ENCODE assay signal across 9 cellular contexts in the genomic region with DNA sequence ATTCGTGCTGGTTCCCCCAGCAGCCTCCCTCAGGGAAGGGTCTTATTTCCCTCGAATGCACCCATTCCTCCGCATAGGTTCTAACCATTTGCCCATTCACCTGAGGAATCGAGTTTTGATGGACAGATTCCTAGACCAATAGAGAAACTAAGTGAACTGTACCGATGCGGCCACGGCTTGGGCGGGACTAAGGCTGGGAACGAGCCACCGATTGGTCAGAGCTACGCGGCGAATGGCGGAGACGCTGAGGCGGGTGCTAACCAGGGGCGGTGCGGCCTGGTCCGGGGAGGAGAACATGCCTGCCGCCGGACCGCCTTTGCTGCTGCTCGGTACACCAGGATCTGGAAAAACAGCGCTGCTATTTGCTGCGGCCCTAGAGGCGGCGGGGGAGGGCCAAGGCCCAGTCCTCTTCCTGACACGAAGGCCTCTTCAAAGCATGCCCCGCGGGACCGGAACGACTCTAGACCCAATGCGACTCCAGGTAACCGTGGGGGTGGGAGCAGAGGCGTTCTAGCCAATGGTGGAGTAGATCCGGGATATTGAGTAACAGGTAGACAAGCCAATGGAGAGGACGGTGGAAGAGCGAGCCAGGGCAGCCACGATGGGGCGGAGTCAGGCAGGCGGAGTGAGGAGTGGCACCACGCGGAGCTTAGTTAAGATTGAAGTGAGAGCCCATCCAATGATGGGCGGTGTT. TPM values are rescaled to one million over a fixed set of nuclear protein-coding genes. Genes with fewer than 3 reads are reported as not detected.
DNase-seq lines count a peak whose midpoint lies in the region; ATAC-seq lines count a peak whose summit lies in the region.
"Had no signal": no experiment of that assay in that cellular context is flagged by ENCODE, and none has a peak within 500 bp of the region (broad histone marks: within the 10 kb centered on the region; RNA-seq: fewer than 3 reads in every experiment).

A gene with protein sequence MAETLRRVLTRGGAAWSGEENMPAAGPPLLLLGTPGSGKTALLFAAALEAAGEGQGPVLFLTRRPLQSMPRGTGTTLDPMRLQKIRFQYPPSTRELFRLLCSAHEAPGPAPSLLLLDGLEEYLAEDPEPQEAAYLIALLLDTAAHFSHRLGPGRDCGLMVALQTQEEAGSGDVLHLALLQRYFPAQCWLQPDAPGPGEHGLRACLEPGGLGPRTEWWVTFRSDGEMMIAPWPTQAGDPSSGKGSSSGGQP (plus strand): TSS at position 218 of the 694 bp plus-strand sequence. CDS start 15 bp downstream, at position 233.

- ATAC-seq in GM19328 (IDR thresholded peaks at IDR 0.05; ENCODE audit: unreplicated experiment), result peak; percentile 82
- peak; percentile 76 for ATAC-seq in HG03460 (IDR thresholded peaks at IDR 0.05; ENCODE audit: unreplicated experiment)

- H3K4me3 Mint-ChIP-seq in activated CD4-positive, alpha-beta T cell treated with anti-CD3 and anti-CD28 coated beads, Interleukin-2, amount 10 ng/mL, durations not matched to agents 24 days and 14 days, result no peak within 1 kb of the TSS

- DNase-seq in NCI-H524 treated with DMSO at 0.1 percent for 48 hours (lab: John Stamatoyannopoulos, UW) (peak; percentile 100), dedifferentiated amniotic fluid mesenchymal stem cell (ENCODE audit: extremely low spot score) (peak; percentile 99), left kidney (ENCODE audit: low read depth, low spot score) (peak; percentile 100)
- peak; percentile 99 for DNase-seq in activated CD4-positive, alpha-beta T cell treated with anti-CD3 and anti-CD28 coated beads, Interleukin-2, amount 10 ng/mL, durations not matched to agents 24 days and 14 days
- DNase-seq in stimulated activated CD4-positive, alpha-beta T cell treated with anti-CD3 and anti-CD28 coated beads, Interleukin-1b, Interleukin-23, amount 100 ng/mL, for 48 hours, result peak; percentile 97

- H3K4me2 ChIP-seq in BLaER1 treated with 17β-estradiol and CSF1 and Interleukin-3, amounts not matched to agents 10 nM and 100 nM, result peak within 1 kb of the TSS; percentile 95 to 100 (median 99)

- H3K36me3 Mint-ChIP-seq in activated CD4-positive, alpha-beta T cell treated with anti-CD3 and anti-CD28 coated beads, Interleukin-2, amount 10 ng/mL, durations not matched to agents 24 days and 14 days (ENCODE audit: low read depth), result peaks cover 14% of the 10 kb centered on the region

- no peaks in the 10 kb centered on the region for H3K27me3 Mint-ChIP-seq in activated CD4-positive, alpha-beta T cell treated with anti-CD3 and anti-CD28 coated beads, Interleukin-2, amount 10 ng/mL, durations not matched to agents 24 days and 14 days
- H3K27me3 Mint-ChIP-seq: dendritic cell treated with granulocyte-macrophage colony-stimulating factor and Interleukin-4, amounts not matched to agents 40 ng/mL and 50 ng/mL, for 4 days had no signal

- no peak within 1 kb of the TSS for H3K27ac Mint-ChIP-seq in activated CD4-positive, alpha-beta T cell treated with anti-CD3 and anti-CD28 coated beads, Interleukin-2, amount 10 ng/mL, durations not matched to agents 24 days and 14 days
- H3K27ac Mint-ChIP-seq: dendritic cell treated with granulocyte-macrophage colony-stimulating factor and Interleukin-4, amounts not matched to agents 40 ng/mL and 50 ng/mL, for 4 days had no signal

- peak within 1 kb of the TSS; percentile 59 to 76 (median 68) for H3K4me3 ChIP-seq in BLaER1 treated with 17β-estradiol and CSF1 and Interleukin-3, amounts not matched to agents 10 nM and 100 nM

- H3K27ac ChIP-seq in BLaER1 treated with 17β-estradiol and CSF1 and Interleukin-3, amounts not matched to agents 10 nM and 100 nM, result peak within 1 kb of the TSS; percentile 73 to 96 (median 91)

- H3K4me1 Mint-ChIP-seq in activated CD4-positive, alpha-beta T cell treated with anti-CD3 and anti-CD28 coated beads, Interleukin-2, amount 10 ng/mL, durations not matched to agents 24 days and 14 days, result peaks cover 25% of the 10 kb centered on the region

- H3K9me3 ChIP-seq in BLaER1 treated with 17β-estradiol and CSF1 and Interleukin-3, amounts not matched to agents 10 nM and 100 nM (replicated peaks in 1 of 11), result no peaks in the 10 kb centered on the region

- no peaks in the 10 kb centered on the region for H3K9me3 Mint-ChIP-seq in activated CD4-positive, alpha-beta T cell treated with anti-CD3 and anti-CD28 coated beads, Interleukin-2, amount 10 ng/mL, durations not matched to agents 24 days and 14 days
- H3K9me3 Mint-ChIP-seq: dendritic cell treated with granulocyte-macrophage colony-stimulating factor and Interleukin-4, amounts not matched to agents 40 ng/mL and 50 ng/mL, for 4 days had no signal

- peaks cover 43 to 56% (median 52%) of the 10 kb centered on the region in 10 experiments for H3K4me1 ChIP-seq in BLaER1 treated with 17β-estradiol and CSF1 and Interleukin-3, amounts not matched to agents 10 nM and 100 nM

- H3K9ac ChIP-seq in BLaER1 treated with 17β-estradiol and CSF1 and Interleukin-3, amounts not matched to agents 10 nM and 100 nM, result peak within 1 kb of the TSS; percentile 76 to 94 (median 89)

- H3K27me3 ChIP-seq in BLaER1 treated with 17β-estradiol and CSF1 and Interleukin-3, amounts not matched to agents 10 nM and 100 nM, result no peaks in the 10 kb centered on the region

- H4K20me1 ChIP-seq in BLaER1 treated with 17β-estradiol and CSF1 and Interleukin-3, amounts not matched to agents 10 nM and 100 nM, result 0 out of 22 replicates have a peak, but pooled peaks cover 0 to 6% (median 0%) of the 10 kb centered on the region in 11 experiments

- intact Hi-C loops in activated CD4-positive, alpha-beta T cell treated with anti-CD3 and anti-CD28 coated beads, Interleukin-2, amount 10 ng/mL, durations not matched to agents 24 days and 14 days (cut with micrococcal nuclease), result loop anchor here (1.0 to 2.0 kb wide), 3 partner anchors 28 to 130 kb away; a partner anchor contains a TSS

- H3K36me3 ChIP-seq in BLaER1 treated with 17β-estradiol and CSF1 and Interleukin-3, amounts not matched to agents 10 nM and 100 nM, result peaks cover 0 to 16% (median 0%) of the 10 kb centered on the region in 11 experiments; a peak in 3 of 22 replicates

RNA-seq across cellular contexts. Expression of the gene that starts here (rescaled TPM):
- total RNA-seq in activated CD4-positive, alpha-beta T cell treated with anti-CD3 and anti-CD28 coated beads, Interleukin-2, amount 10 ng/mL, durations not matched to agents 24 days and 14 days, result 2.3 and 2.6 TPM in 2 replicates

Comparison
In these comparisons a context has a peak if more than half of its experiments do, and no peak if none do; other contexts are left out.
1. Peak in every context shown above with its lines: DNase-seq, ATAC-seq, H3K4me3 ChIP-seq and H3K27ac ChIP-seq.